20 cellular contexts compared by ENCODE assay signal in the genomic region with DNA sequence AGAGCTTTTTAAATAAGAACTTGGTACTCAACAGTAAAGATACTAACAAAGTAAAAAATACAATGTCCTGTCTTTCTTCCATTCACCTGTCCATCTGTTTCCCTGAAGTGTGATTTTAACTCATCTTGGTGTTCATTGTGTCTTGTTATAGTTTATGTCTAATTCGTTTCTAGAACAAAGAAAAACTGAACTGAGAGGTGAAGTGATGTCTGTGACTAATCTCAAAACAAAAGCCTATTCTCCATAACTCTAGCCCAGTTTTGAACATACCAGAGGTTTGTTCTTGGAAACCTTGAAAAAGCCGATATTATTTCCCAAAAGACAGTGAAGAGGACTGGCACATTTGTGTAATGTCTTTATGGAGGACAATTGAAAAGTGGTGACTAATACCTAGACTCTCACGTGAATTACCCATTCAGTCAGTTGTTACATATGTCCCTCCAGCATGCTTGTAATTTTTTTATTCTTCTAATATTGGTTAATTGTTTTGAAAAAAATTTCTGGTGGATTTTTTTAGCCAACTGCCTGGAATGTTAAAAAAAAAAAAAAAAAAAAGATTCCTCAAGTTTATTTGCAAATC.
"Had no signal": no experiment of that assay in that cellular context is flagged by ENCODE, and none has a peak within 500 bp of the region (broad histone marks: within the 10 kb centered on the region; RNA-seq: fewer than 3 reads in every experiment).

No MANE protein-coding gene starts in this region.

- H3K36me3 ChIP-seq: stomach had no signal

- H3K9me3 ChIP-seq: stomach had no signal

- H3K27ac ChIP-seq: foreskin keratinocyte, stomach, VCaP had no signal

- ATAC-seq: activated T-cell treated with anti-CD3 and anti-CD28 coated beads, Interleukin-2, amount 50 U/mL, for 72 hours; effector memory CD8-positive, alpha-beta T cell; foreskin keratinocyte; left lobe of liver; natural killer cell; sciatic nerve; stimulated activated effector memory CD8-positive, alpha-beta T cell treated with anti-CD3 and anti-CD28 coated beads, Interleukin-12 subunit alpha, Interleukin-12 subunit beta, amount 100 ng/mL, for 72 hours had no signal

- H3K4me1 ChIP-seq: foreskin keratinocyte, stomach had no signal

- H3K4me3 ChIP-seq: lung, stomach had no signal

- DNase-seq: activated CD4-positive, alpha-beta T cell treated with anti-CD3 and anti-CD28 coated beads for 1 hour; activated effector memory CD4-positive, alpha-beta T cell treated with anti-CD3 and anti-CD28 coated beads, Interleukin-2, amount 50 U/mL, for 16 hours; activated naive CD4-positive, alpha-beta T cell treated with anti-CD3 and anti-CD28 coated beads, Interleukin-2, amount 50 U/mL, for 16 hours; activated T-cell treated with anti-CD3 and anti-CD28 coated beads, Interleukin-2, amount 50 U/mL, for 72 hours; aorta; dermis blood vessel endothelial cell; effector memory CD8-positive, alpha-beta T cell; foreskin keratinocyte; glutamatergic neuron; hippocampal formation; islet precursor cell; natural killer cell; stimulated activated CD4-positive, alpha-beta T cell treated with anti-CD3 and anti-CD28 coated beads, Interleukin-4, amount 100 ng/mL, for 24 hours; stomach; trophoblast cell had no signal

- H3K27me3 ChIP-seq: foreskin keratinocyte had no signal
